In the genomic region with DNA sequence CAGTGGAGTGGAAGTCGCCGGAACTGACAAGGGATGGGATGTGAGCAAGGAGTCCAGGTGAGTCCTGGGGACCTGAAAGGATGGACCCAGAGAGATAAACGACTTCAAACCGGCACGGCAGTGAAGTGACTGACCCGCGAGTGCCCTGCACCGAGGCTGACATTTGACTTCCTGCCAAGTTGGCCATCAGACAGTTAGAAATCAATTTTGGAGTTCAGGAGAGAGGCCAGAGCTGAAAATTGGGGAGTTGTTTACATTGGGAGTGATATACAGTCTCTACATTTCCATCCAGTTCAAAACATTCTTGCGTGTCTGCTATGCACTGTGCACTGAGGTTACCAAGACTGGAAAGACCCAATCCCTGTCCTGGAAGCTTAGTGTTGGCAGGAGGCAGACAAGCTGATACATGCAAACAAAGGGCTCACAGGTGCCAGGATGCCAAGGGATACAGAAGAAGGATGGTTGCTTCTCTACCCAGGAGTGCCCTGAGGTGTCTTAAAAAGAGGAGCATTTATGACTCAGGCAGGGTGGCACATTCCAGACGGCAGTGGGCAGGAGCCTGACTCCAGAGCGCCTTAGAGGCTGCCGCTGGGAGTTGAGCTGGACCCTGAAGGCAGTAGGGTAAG, we compare ENCODE assay signal across 24 cellular contexts.
DNase-seq lines count a peak whose midpoint lies in the region; ATAC-seq and TF ChIP-seq lines count a peak whose summit lies in the region.
"Had no signal": no experiment of that assay in that cellular context is flagged by ENCODE, and none has a peak within 500 bp of the region (broad histone marks: within the 10 kb centered on the region; RNA-seq: fewer than 3 reads in every experiment).

No MANE protein-coding gene starts in this region.

- in situ Hi-C loops in G401 (cut with HindIII; ENCODE audit: low sequenced_read_pairs): no loop called here

- H2AFZ ChIP-seq in PC-3 (ENCODE audit: low read length): no peak overlapping the region

- no peaks in the 10 kb centered on the region for H3K9me2 ChIP-seq in PC-3 (replicated peaks; ENCODE audit: low read length)

- H3K27me3 ChIP-seq in PC-3 (ENCODE audit: low read length): no peaks in the 10 kb centered on the region
- H3K27me3 ChIP-seq: uterus had no signal

- no peak overlapping the region for H3K9ac ChIP-seq in PC-3 (ENCODE audit: low read length)

- POLR2A ChIA-PET in PC-3 (lab: Charles Lee; ENCODE audit: unreplicated experiment): interaction anchor here (0.7 kb wide), 2 partner anchors 16 to 269 kb away, joined by 3 to 6 read pairs; no protein-coding TSS in a partner anchor

- DNase-seq in G401 (ENCODE audit: low spot score) (peak; percentile 39), PC-3 (peak; percentile 37), epithelial cell of prostate (ENCODE audit: low read depth, low spot score) (peak; percentile 85), osteocyte (ENCODE audit: extremely low spot score, unreplicated experiment) (peak; percentile 76), hypothalamus (lab: John Stamatoyannopoulos, UW) (no peak), NOMO-1 treated with DMSO at 0.1 percent for 48 hours (lab: John Stamatoyannopoulos, UW; ENCODE audit: unreplicated experiment) (no peak), putamen (ENCODE audit: low spot score) (no peak)
- DNase-seq: activated CD4-positive, alpha-beta T cell treated with anti-CD3 and anti-CD28 coated beads for 36 hours; activated naive CD4-positive, alpha-beta T cell; activated T-cell treated with anti-CD3 and anti-CD28 coated beads, Interleukin-2, amount 50 U/mL, for 48 hours; amygdala; EL; kidney glomerular epithelial cell; NCI-H510A treated with DMSO at 0.1 percent for 48 hours; stimulated activated CD4-positive, alpha-beta T cell treated with anti-CD3 and anti-CD28 coated beads, Interleukin-12 subunit alpha, Interleukin-12 subunit beta, amount 100 ng/mL, for 4 hours; stimulated activated CD4-positive, alpha-beta T cell treated with anti-CD3 and anti-CD28 coated beads, Interleukin-4, amount 100 ng/mL, for 24 hours; stimulated activated naive CD8-positive, alpha-beta T cell treated with anti-CD3 and anti-CD28 coated beads, Interleukin-15, Interleukin-2, amounts not matched to agents 100 U/mL and 50 U/mL, for 24 hours; uterus had no signal

- no peaks in the 10 kb centered on the region for H3F3A ChIP-seq in PC-3 (ENCODE audit: low read length, unreplicated experiment)

- H3K27ac ChIP-seq in PC-3 (ENCODE audit: low read length) (0 out of 2 replicates have a peak overlapping the region, but pooled peaks have one; percentile 5), epithelial cell of prostate (peak overlapping the region; percentile 59)
- H3K27ac ChIP-seq: SK-N-MC, thoracic aorta, uterus had no signal

- no peak for TF ChIP-seq CTCF in PC-3 (conservative IDR thresholded peaks at IDR 0.05; ENCODE audit: low read depth, low read length)
- no peak for TF ChIP-seq CTCF in osteocyte (IDR thresholded peaks at IDR 0.05)

- H3K27ac Mint-ChIP-seq in osteocyte (ENCODE audit: unreplicated experiment): no peak overlapping the region
- H3K27ac Mint-ChIP-seq: activated CD4-positive, alpha-beta T cell treated with anti-CD3 and anti-CD28 coated beads for 36 hours; dendritic cell treated with granulocyte-macrophage colony-stimulating factor and Interleukin-4, amounts not matched to agents 40 ng/mL and 50 ng/mL, for 4 days; memory B cell; T-helper 1 cell treated with Interleukin-12 subunit alpha and Interleukin-12 subunit beta and Interleukin-4 antibody, amounts not matched to agents 30 μg/mL and 1 μg/mL, for 36 hours had no signal

- intact Hi-C loops in PC-3 (cut with micrococcal nuclease): no loop called here

- no peaks in the 10 kb centered on the region for H3K4me1 ChIP-seq in PC-3 (ENCODE audit: insufficient read depth, low read length)
- H3K4me1 ChIP-seq: uterus had no signal

- no peaks in the 10 kb centered on the region for H4K20me1 ChIP-seq in PC-3 (ENCODE audit: low read length)

- no peak overlapping the region for H3K4me3 ChIP-seq in PC-3 (ENCODE audit: low read length)
- H3K4me3 ChIP-seq: K562, SK-N-MC, thoracic aorta, uterus had no signal

- peaks cover 27% of the 10 kb centered on the region for H3K36me3 Mint-ChIP-seq in osteocyte (ENCODE audit: unreplicated experiment)

- no peaks in the 10 kb centered on the region for H3K27me3 Mint-ChIP-seq in osteocyte (ENCODE audit: unreplicated experiment)
- H3K27me3 Mint-ChIP-seq: activated CD4-positive, alpha-beta T cell treated with anti-CD3 and anti-CD28 coated beads for 36 hours; dendritic cell treated with granulocyte-macrophage colony-stimulating factor and Interleukin-4, amounts not matched to agents 40 ng/mL and 50 ng/mL, for 4 days; memory B cell had no signal

- H3K4me3 Mint-ChIP-seq in osteocyte (ENCODE audit: unreplicated experiment): no peak overlapping the region
- H3K4me3 Mint-ChIP-seq: activated CD4-positive, alpha-beta T cell treated with anti-CD3 and anti-CD28 coated beads for 36 hours; dendritic cell treated with granulocyte-macrophage colony-stimulating factor and Interleukin-4, amounts not matched to agents 40 ng/mL and 50 ng/mL, for 4 days; memory B cell; T-helper 1 cell treated with Interleukin-12 subunit alpha and Interleukin-12 subunit beta and Interleukin-4 antibody, amounts not matched to agents 30 μg/mL and 1 μg/mL, for 36 hours had no signal

- no peaks in the 10 kb centered on the region for H3K9me3 Mint-ChIP-seq in osteocyte (ENCODE audit: unreplicated experiment)

- ATAC-seq in PC-3: peak; percentile 51
- ATAC-seq: activated CD4-positive, alpha-beta T cell treated with anti-CD3 and anti-CD28 coated beads for 36 hours; K562 had no signal

- H3K9me3 ChIP-seq in PC-3 (ENCODE audit: low read length): no peaks in the 10 kb centered on the region
- H3K9me3 ChIP-seq: thoracic aorta, uterus had no signal

- H3K79me2 ChIP-seq in PC-3 (ENCODE audit: low read length): no peaks in the 10 kb centered on the region

- no peak overlapping the region for H3K4me2 ChIP-seq in PC-3 (ENCODE audit: low read length)

- peaks cover 2% of the 10 kb centered on the region for H3K4me1 Mint-ChIP-seq in osteocyte (ENCODE audit: unreplicated experiment)
- H3K4me1 Mint-ChIP-seq: activated CD4-positive, alpha-beta T cell treated with anti-CD3 and anti-CD28 coated beads for 36 hours; memory B cell had no signal

- CTCF ChIA-PET in PC-3 (lab: Charles Lee): no interaction called here

- BruUV-seq in PC-3 (replicated peaks; lab: Mats Ljungman, UMichigan): no TSS peak

- no peaks in the 10 kb centered on the region for H3K36me3 ChIP-seq in PC-3 (ENCODE audit: low read depth, low read length)
- H3K36me3 ChIP-seq: thoracic aorta, uterus had no signal

Comparison
In these comparisons a context has a peak if more than half of its experiments do, and no peak if none do; other contexts are left out.
1. DNase-seq: peak in G401 (single experiment), PC-3 (single experiment), epithelial cell of prostate (single experiment) and osteocyte (single experiment); none in hypothalamus (0 of 51), NOMO-1 treated with DMSO at 0.1 percent for 48 hours (single experiment) and putamen (single experiment).